In the genomic region with DNA sequence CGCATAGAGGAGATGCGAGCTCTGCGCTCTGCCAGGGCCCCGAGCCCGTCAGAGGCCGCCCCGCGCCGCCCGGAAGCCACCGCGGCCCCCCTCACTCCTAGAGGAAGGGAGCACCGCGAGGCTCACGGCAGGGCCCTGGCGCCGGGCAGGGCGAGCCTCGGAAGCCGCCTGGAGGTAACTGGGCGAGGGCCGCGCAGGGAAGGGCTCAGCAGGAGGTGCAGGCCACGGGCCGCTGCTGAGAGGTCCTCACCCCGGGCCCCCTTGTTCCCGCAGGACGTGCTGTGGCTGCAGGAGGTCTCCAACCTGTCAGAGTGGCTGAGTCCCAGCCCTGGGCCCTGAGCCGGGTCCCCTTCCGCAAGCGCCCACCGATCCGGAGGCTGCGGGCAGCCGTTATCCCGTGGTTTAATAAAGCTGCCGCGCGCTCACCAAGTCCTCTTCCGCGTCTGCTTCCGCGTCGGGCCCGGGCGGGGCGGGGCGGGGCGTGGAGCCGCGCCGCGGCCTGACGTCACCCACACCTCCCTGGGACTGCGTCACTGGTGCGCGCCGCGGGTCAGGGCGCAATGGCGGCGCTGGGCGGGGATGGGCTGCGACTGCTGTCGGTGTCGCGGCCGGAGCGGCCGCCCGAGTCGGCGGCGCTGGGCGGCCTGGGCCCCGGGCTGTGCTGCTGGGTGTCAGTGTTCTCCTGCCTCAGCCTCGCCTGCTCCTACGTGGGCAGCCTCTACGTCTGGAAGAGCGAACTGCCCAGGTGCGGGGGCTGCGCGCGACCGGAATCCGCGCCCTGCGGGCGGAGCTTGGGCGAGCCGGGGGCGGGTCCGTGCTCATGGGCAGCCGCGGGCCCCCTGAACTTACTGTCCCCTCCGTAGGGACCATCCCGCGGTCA, we compare ENCODE assay signal across 8 cellular contexts. TPM values are rescaled to one million over a fixed set of nuclear protein-coding genes. Genes with fewer than 3 reads are reported as not detected.
DNase-seq lines count a peak whose midpoint lies in the region; ATAC-seq and TF ChIP-seq lines count a peak whose summit lies in the region.

A gene with protein sequence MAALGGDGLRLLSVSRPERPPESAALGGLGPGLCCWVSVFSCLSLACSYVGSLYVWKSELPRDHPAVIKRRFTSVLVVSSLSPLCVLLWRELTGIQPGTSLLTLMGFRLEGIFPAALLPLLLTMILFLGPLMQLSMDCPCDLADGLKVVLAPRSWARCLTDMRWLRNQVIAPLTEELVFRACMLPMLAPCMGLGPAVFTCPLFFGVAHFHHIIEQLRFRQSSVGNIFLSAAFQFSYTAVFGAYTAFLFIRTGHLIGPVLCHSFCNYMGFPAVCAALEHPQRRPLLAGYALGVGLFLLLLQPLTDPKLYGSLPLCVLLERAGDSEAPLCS (plus strand): TSS at position 546 of the 880 bp plus-strand sequence. CDS start 15 bp downstream, at position 561.

- peaks cover 18% of the 10 kb centered on the region for H3K36me3 Mint-ChIP-seq in endothelial cell (ENCODE audit: low read depth, unreplicated experiment)

- no peak for TF ChIP-seq CTCF in endothelial cell (IDR thresholded peaks at IDR 0.05; ENCODE audit: unreplicated experiment)

- peaks cover 19% of the 10 kb centered on the region for H3K4me1 Mint-ChIP-seq in endothelial cell (ENCODE audit: unreplicated experiment)

- peak; percentile 68 for ATAC-seq in GM19467 (IDR thresholded peaks at IDR 0.05; ENCODE audit: unreplicated experiment)

- peak within 1 kb of the TSS; percentile 91 for H3K27ac Mint-ChIP-seq in endothelial cell (ENCODE audit: unreplicated experiment)

- H3K9me3 Mint-ChIP-seq in endothelial cell (ENCODE audit: unreplicated experiment): no peaks in the 10 kb centered on the region

- H3K9me3 ChIP-seq in NT2/D1 (ENCODE audit: insufficient read depth, low read length): no peaks in the 10 kb centered on the region

- H3K4me1 ChIP-seq in NT2/D1 (ENCODE audit: insufficient read depth, insufficient read length): peaks cover 7% of the 10 kb centered on the region

- peak within 1 kb of the TSS; percentile 95 for H3K4me3 Mint-ChIP-seq in endothelial cell (ENCODE audit: unreplicated experiment)

- no peaks in the 10 kb centered on the region for H3K27me3 ChIP-seq in NT2/D1 (ENCODE audit: insufficient read depth, insufficient read length)

- peak within 1 kb of the TSS; percentile 79 for H3K4me3 ChIP-seq in NT2/D1 (ENCODE audit: insufficient read length, low read depth)

- peaks cover 76% of the 10 kb centered on the region for H3K36me3 ChIP-seq in NT2/D1 (ENCODE audit: insufficient read depth, insufficient read length, low read length)

- H3K9ac ChIP-seq in NT2/D1 (ENCODE audit: insufficient read length, low read depth): peak within 1 kb of the TSS; percentile 100

- H3K27me3 Mint-ChIP-seq in endothelial cell (ENCODE audit: unreplicated experiment): peaks cover 24% of the 10 kb centered on the region

- DNase-seq in COLO668 (lab: John Stamatoyannopoulos, UW; ENCODE audit: unreplicated experiment) (peak; percentile 95), HS-27A (ENCODE audit: low read depth) (peak; percentile 69), NT2/D1 (ENCODE audit: low read depth, low spot score) (peak; percentile 88), endothelial cell (ENCODE audit: low spot score) (peak; percentile 92), middle frontal gyrus (ENCODE audit: extremely low spot score, low spot score) (peak; percentile 81)
- peak; percentile 63 for DNase-seq in activated CD8-positive, alpha-beta memory T cell treated with anti-CD3 and anti-CD28 coated beads, Interleukin-2, amount 50 U/mL, for 24 hours (ENCODE audit: extremely low read depth)
- peak; percentile 86 to 88 for DNase-seq in stimulated activated CD8-positive, alpha-beta memory T cell treated with anti-CD3 and anti-CD28 coated beads, Interleukin-2, amount 100 ng/mL, for 48 hours (ENCODE audit: low read depth in 2 of 2)

RNA-seq across cellular contexts. Expression of the gene that starts here (rescaled TPM):
- 25.2 TPM for total RNA-seq in endothelial cell (ENCODE audit: unreplicated experiment)

Comparison
In these comparisons a context has a peak if more than half of its experiments do, and no peak if none do; other contexts are left out.
1. Peak in every context shown above with its lines: DNase-seq, ATAC-seq and H3K4me3 ChIP-seq.